ENCODE assay signal across 11 cellular contexts in genomic region chr4:3462790-3463415, GRCh38. TPM values are rescaled to one million over a fixed set of nuclear protein-coding genes. Genes with fewer than 3 reads are reported as not detected.
DNase-seq lines count a peak whose midpoint lies in the region; ATAC-seq and TF ChIP-seq lines count a peak whose summit lies in the region.
"Had no signal": no experiment of that assay in that cellular context is flagged by ENCODE, and none has a peak within 500 bp of the region (broad histone marks: within the 10 kb centered on the region; RNA-seq: fewer than 3 reads in every experiment).

TSS of gene DOK7 (plus strand) at chr4:3463306. CDS start at chr4:3463376, 70 bp downstream.

- H3K4me2 ChIP-seq in osteoblast (ENCODE audit: insufficient read depth, low read length) = no peak within 1 kb of the TSS

- TF ChIP-seq EP300 in esophagus muscularis mucosa (IDR thresholded peaks at IDR 0.05) = no peak

- H3K4me1 ChIP-seq in esophagus muscularis mucosa (peaks cover 17 to 31% (median 29%) of the 10 kb centered on the region in 4 donors), osteoblast (ENCODE audit: insufficient read depth, low read length) (no peaks in the 10 kb centered on the region)
- H3K4me1 ChIP-seq: SJSA1 had no signal

- H3K36me3 ChIP-seq in esophagus muscularis mucosa = no peaks in the 10 kb centered on the region
- no peaks in the 10 kb centered on the region for H3K36me3 ChIP-seq in osteoblast (ENCODE audit: insufficient read depth, low read length)
- H3K36me3 ChIP-seq: SJSA1 had no signal

- H2AFZ ChIP-seq in osteoblast (ENCODE audit: low read length) = no peak within 1 kb of the TSS

- H4K20me1 ChIP-seq in osteoblast (ENCODE audit: insufficient read depth, low read length) = no peaks in the 10 kb centered on the region

- CTCF ChIA-PET in AG04450 (lab: Charles Lee) = no interaction called here

- H3K27ac ChIP-seq in AG04450 (ENCODE audit: low read depth, low read length) (no peak within 1 kb of the TSS), esophagus muscularis mucosa (replicated peaks in 1 of 4) (peak within 1 kb of the TSS in 2 of 4 donors; percentile 12 to 24), osteoblast (ENCODE audit: low read depth, low read length) (no peak within 1 kb of the TSS)
- H3K27ac ChIP-seq: SJSA1 had no signal

- DNase-seq in AG04450 (ENCODE audit: low read depth, low spot score) (no peak), LoVo (ENCODE audit: low spot score) (peak; percentile 33), esophagus muscularis mucosa (ENCODE audit: extremely low spot score) (no peak), nephron progenitor cell (peak; percentile 80), SIG-M5 (lab: John Stamatoyannopoulos, UW) (no peak), NCI-H748 (lab: John Stamatoyannopoulos, UW; ENCODE audit: unreplicated experiment) (no peak), osteoblast (ENCODE audit: insufficient read length, low spot score, missing footprints) (no peak)
- DNase-seq: activated gamma-delta T cell, foreskin fibroblast had no signal

- peak within 1 kb of the TSS; percentile 64 for H3K4me3 Mint-ChIP-seq in nephron progenitor cell

- no peaks in the 10 kb centered on the region for H3K79me2 ChIP-seq in osteoblast (ENCODE audit: insufficient read depth, low read length)

- H3K4me3 ChIP-seq in AG04450 (ENCODE audit: low read depth, low read length) = peak within 1 kb of the TSS; percentile 25; the same call in 1 of the 2 replicates
- peak within 1 kb of the TSS; percentile 58 to 65 (median 60) for H3K4me3 ChIP-seq in esophagus muscularis mucosa
- no peak within 1 kb of the TSS for H3K4me3 ChIP-seq in osteoblast (ENCODE audit: insufficient read depth, low read length)
- H3K4me3 ChIP-seq: SJSA1 had no signal

- H3K27me3 Mint-ChIP-seq in nephron progenitor cell (ENCODE audit: low read depth, poor library complexity) = peaks cover 19% of the 10 kb centered on the region

- peaks cover 30% of the 10 kb centered on the region for H3K4me1 Mint-ChIP-seq in nephron progenitor cell

- intact Hi-C loops in esophagus muscularis mucosa (cut with DNase I) = no loop called here

- H3K36me3 Mint-ChIP-seq in nephron progenitor cell (ENCODE audit: low read depth) = no peaks in the 10 kb centered on the region

- peaks cover 9% of the 10 kb centered on the region for H3K9me3 Mint-ChIP-seq in nephron progenitor cell

- no peak within 1 kb of the TSS for H3K27ac Mint-ChIP-seq in nephron progenitor cell

- TF ChIP-seq POLR2A in esophagus muscularis mucosa (IDR thresholded peaks at IDR 0.05; ENCODE audit: low read depth) = no peak

- POLR2A ChIA-PET in AG04450 (lab: Yijun Ruan, JAX) = interaction anchor here (0.8 kb wide), 1 partner anchor 10 kb away, joined by 3 read pairs; no protein-coding TSS in a partner anchor

- peaks cover 3% of the 10 kb centered on the region for H3K9me3 ChIP-seq in AG04450 (ENCODE audit: control insufficient read depth, insufficient read depth, low read length)
- H3K9me3 ChIP-seq in esophagus muscularis mucosa = no peaks in the 10 kb centered on the region
- no peaks in the 10 kb centered on the region for H3K9me3 ChIP-seq in osteoblast (ENCODE audit: low read depth, low read length)
- H3K9me3 ChIP-seq: SJSA1 had no signal

- WGBS in esophagus muscularis mucosa = 9% methylated on average over 20 of the region's 44 CpGs

- H3K27me3 ChIP-seq in AG04450 (ENCODE audit: control insufficient read depth, insufficient read depth, low read length) (peaks cover 46% of the 10 kb centered on the region), esophagus muscularis mucosa (peaks cover 0 to 45% (median 0%) of the 10 kb centered on the region in 4 donors), osteoblast (ENCODE audit: insufficient read depth, low read length) (peaks cover 42% of the 10 kb centered on the region)
- H3K27me3 ChIP-seq: SJSA1 had no signal

- TF ChIP-seq CTCF in AG04450 (IDR thresholded peaks at IDR 0.05; ENCODE audit: low read depth, low read length) = no peak
- no peak for TF ChIP-seq CTCF in esophagus muscularis mucosa (IDR thresholded peaks at IDR 0.05)
- TF ChIP-seq CTCF in nephron progenitor cell (IDR thresholded peaks at IDR 0.05) = no peak
- no peak for TF ChIP-seq CTCF in osteoblast (IDR thresholded peaks at IDR 0.05; ENCODE audit: extremely low read depth, low read depth, low read length)

- no peak for ATAC-seq in HG02623 (IDR thresholded peaks at IDR 0.05; ENCODE audit: unreplicated experiment)

RNA-seq across cellular contexts. Expression of gene DOK7, which starts in this region (rescaled TPM):
- not detected in 2 replicates for polyA plus RNA-seq in AG04450 (2011; rRNA removed)
- not detected in 2 replicates for polyA minus RNA-seq in AG04450 (2011; rRNA and poly(A)+ RNA removed)
- total RNA-seq in esophagus muscularis mucosa (1 to 10 TPM in 3 of 4 donors, under 1 TPM in 1; 0.50 to 1.7 (median 1.4) TPM), osteoblast (not detected in 2 replicates)

Comparison
In these comparisons a context has a peak if more than half of its experiments do, and no peak if none do; other contexts are left out.
1. DNase-seq: peak in LoVo (single experiment) and nephron progenitor cell (single experiment); none in AG04450 (single experiment), esophagus muscularis mucosa (single experiment), SIG-M5 (single experiment), NCI-H748 (single experiment) and osteoblast (single experiment).